In the genomic region with DNA sequence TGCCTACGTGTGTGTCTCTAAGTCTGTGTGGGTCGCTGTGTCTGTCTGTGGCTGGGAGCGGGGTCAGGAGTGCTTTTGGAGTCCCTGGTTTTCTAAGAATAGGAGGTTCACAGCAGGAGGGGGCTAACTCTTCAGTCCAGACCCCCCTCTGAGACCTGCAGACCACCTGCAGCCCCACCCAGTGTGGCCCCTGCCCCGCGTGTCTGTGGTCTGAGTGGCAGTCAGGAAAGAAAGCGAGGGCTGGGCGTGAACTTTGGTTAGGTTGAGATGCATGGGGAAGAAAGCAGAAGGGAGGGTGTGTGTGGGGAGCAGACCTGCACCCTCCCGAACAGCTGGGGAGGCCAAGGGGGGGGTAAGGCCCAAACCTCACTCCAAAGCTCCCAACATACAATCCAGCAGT, we compare ENCODE assay signal across 12 cellular contexts.
DNase-seq lines count a peak whose midpoint lies in the region; ATAC-seq and TF ChIP-seq lines count a peak whose summit lies in the region.
"Had no signal": no experiment of that assay in that cellular context is flagged by ENCODE, and none has a peak within 500 bp of the region (broad histone marks: within the 10 kb centered on the region; RNA-seq: fewer than 3 reads in every experiment).

No MANE protein-coding gene starts in this region.

- H3K27ac ChIP-seq in esophagus muscularis mucosa (replicated peaks in 1 of 4) (peak overlapping the region; percentile 91 to 95 (median 93)), uterus (peak overlapping the region; percentile 70 to 77)

- H3K27me3 ChIP-seq in esophagus muscularis mucosa: no peaks in the 10 kb centered on the region
- H3K27me3 ChIP-seq in uterus: no peaks in the 10 kb centered on the region
- H3K27me3 ChIP-seq in BE2C: no peaks in the 10 kb centered on the region

- peaks cover 63% of the 10 kb centered on the region for H3K4me1 Mint-ChIP-seq in nephron progenitor cell
- H3K4me1 Mint-ChIP-seq: activated naive CD8-positive, alpha-beta T cell treated with anti-CD3 and anti-CD28 coated beads, Interleukin-2, amount 10 ng/mL, durations not matched to agents 7 days and 5 days had no signal

- peaks cover 64 to 87% (median 83%) of the 10 kb centered on the region in 4 donors for H3K4me1 ChIP-seq in esophagus muscularis mucosa
- peaks cover 3 to 15% of the 10 kb centered on the region in 2 donors for H3K4me1 ChIP-seq in uterus
- H3K4me1 ChIP-seq in BE2C: peaks cover 32% of the 10 kb centered on the region

- H3K36me3 ChIP-seq in esophagus muscularis mucosa (no peaks in the 10 kb centered on the region), uterus (no peaks in the 10 kb centered on the region), BE2C (no peaks in the 10 kb centered on the region)

- intact Hi-C loops in Right ventricle myocardium inferior (cut with DNase I): loop anchor here (2.0 to 5.0 kb wide), 4 partner anchors 19 to 115 kb away; no protein-coding TSS in a partner anchor
- intact Hi-C loops in Right ventricle myocardium superior (cut with DNase I): loop anchor here (5.0 kb wide), 1 partner anchor 145 kb away; a partner anchor contains a TSS
- intact Hi-C loops in esophagus muscularis mucosa (cut with DNase I): no loop called here
- intact Hi-C loops in uterus (cut with DNase I; ENCODE audit: low total_unique reads): no loop called here

- peak; percentile 56 for DNase-seq in Right ventricle myocardium inferior (ENCODE audit: missing footprints)
- DNase-seq in Right ventricle myocardium superior: no peak
- DNase-seq in esophagus muscularis mucosa (ENCODE audit: extremely low spot score): no peak
- no peak for DNase-seq in nephron progenitor cell
- DNase-seq in uterus: no peak
- no peak for DNase-seq in NCI-H2227 treated with DMSO at 0.1 percent for 48 hours (lab: John Stamatoyannopoulos, UW)
- DNase-seq in BE2C: no peak
- DNase-seq: activated naive CD8-positive, alpha-beta T cell treated with anti-CD3 and anti-CD28 coated beads, Interleukin-2, amount 10 ng/mL, durations not matched to agents 7 days and 5 days; activated T-cell treated with anti-CD3 and anti-CD28 coated beads for 4 hours; NCI-H345 had no signal

- TF ChIP-seq POLR2A in esophagus muscularis mucosa (IDR thresholded peaks at IDR 0.05; ENCODE audit: low read depth): no peak
- no peak for TF ChIP-seq POLR2A in uterus (IDR thresholded peaks at IDR 0.05)

- H3K36me3 Mint-ChIP-seq in nephron progenitor cell (ENCODE audit: low read depth): no peaks in the 10 kb centered on the region
- H3K36me3 Mint-ChIP-seq: activated naive CD8-positive, alpha-beta T cell treated with anti-CD3 and anti-CD28 coated beads, Interleukin-2, amount 10 ng/mL, durations not matched to agents 7 days and 5 days; WTC11 had no signal

- ATAC-seq in Right ventricle myocardium inferior: no peak
- no peak for ATAC-seq in Right ventricle myocardium superior (ENCODE audit: poor library complexity)
- no peak for ATAC-seq in HG02571 (IDR thresholded peaks at IDR 0.05; ENCODE audit: unreplicated experiment)
- ATAC-seq: WTC11 had no signal

- TF ChIP-seq CTCF in esophagus muscularis mucosa (IDR thresholded peaks at IDR 0.05) (no peak), nephron progenitor cell (IDR thresholded peaks at IDR 0.05) (no peak), uterus (IDR thresholded peaks at IDR 0.05) (no peak), BE2C (IDR thresholded peaks at IDR 0.05; ENCODE audit: low read depth, low read length) (no peak)

- H3K9me3 Mint-ChIP-seq in nephron progenitor cell: no peaks in the 10 kb centered on the region
- H3K9me3 Mint-ChIP-seq: activated naive CD8-positive, alpha-beta T cell treated with anti-CD3 and anti-CD28 coated beads, Interleukin-2, amount 10 ng/mL, durations not matched to agents 7 days and 5 days; WTC11 had no signal

- peak overlapping the region; percentile 18 to 39 (median 24) for H3K4me3 ChIP-seq in esophagus muscularis mucosa
- no peak overlapping the region for H3K4me3 ChIP-seq in uterus
- H3K4me3 ChIP-seq in BE2C (ENCODE audit: low read depth, low read length): no peak overlapping the region

- H3K27ac Mint-ChIP-seq in nephron progenitor cell: peak overlapping the region; percentile 5
- H3K27ac Mint-ChIP-seq: activated naive CD8-positive, alpha-beta T cell treated with anti-CD3 and anti-CD28 coated beads, Interleukin-2, amount 10 ng/mL, durations not matched to agents 7 days and 5 days; WTC11 had no signal

- H3K4me3 Mint-ChIP-seq in nephron progenitor cell: no peak overlapping the region
- H3K4me3 Mint-ChIP-seq: activated naive CD8-positive, alpha-beta T cell treated with anti-CD3 and anti-CD28 coated beads, Interleukin-2, amount 10 ng/mL, durations not matched to agents 7 days and 5 days; WTC11 had no signal

- WGBS in esophagus muscularis mucosa: 78% methylated on average over 8 of the region's 8 CpGs

- H3K9me3 ChIP-seq in esophagus muscularis mucosa: no peaks in the 10 kb centered on the region
- no peaks in the 10 kb centered on the region for H3K9me3 ChIP-seq in uterus
- no peaks in the 10 kb centered on the region for H3K9me3 ChIP-seq in BE2C

- no peaks in the 10 kb centered on the region for H3K27me3 Mint-ChIP-seq in nephron progenitor cell (ENCODE audit: low read depth, poor library complexity)

- TF ChIP-seq EP300 in esophagus muscularis mucosa (IDR thresholded peaks at IDR 0.05): no peak

Comparison
In these comparisons a context has a peak if more than half of its experiments do, and no peak if none do; other contexts are left out.
1. H3K4me3 ChIP-seq: peak in esophagus muscularis mucosa (4 of 4); none in uterus (0 of 2) and BE2C (single experiment).
2. intact Hi-C loops: an anchor here in Right ventricle myocardium inferior (2.0 to 5.0 kb wide) and Right ventricle myocardium superior (5.0 kb wide); none called in esophagus muscularis mucosa and uterus.